Comparison of ENCODE assay signal across 22 cellular contexts in the genomic region with DNA sequence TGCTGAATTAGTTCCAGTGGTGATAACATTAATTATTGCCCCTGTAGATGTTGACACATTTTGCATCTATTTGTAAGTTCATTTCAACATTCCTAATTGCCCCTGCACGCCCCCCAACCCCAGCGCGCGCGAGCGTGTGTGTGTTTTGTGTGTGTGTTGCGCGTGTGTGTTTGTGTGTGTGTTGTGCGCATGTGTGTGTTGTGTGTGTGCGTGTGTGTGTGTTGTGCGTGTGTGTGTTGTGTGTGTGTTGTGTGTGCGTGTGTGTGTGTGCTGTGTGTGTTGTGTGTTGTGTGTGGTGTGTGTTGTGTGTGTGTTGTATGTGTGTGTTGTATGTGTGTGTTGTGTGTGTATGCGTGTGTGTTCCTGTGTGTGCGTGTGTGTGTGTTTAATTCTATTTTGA.
"Had no signal": no experiment of that assay in that cellular context is flagged by ENCODE, and none has a peak within 500 bp of the region (broad histone marks: within the 10 kb centered on the region; RNA-seq: fewer than 3 reads in every experiment).

No MANE protein-coding gene starts in this region.

- DNase-seq: activated CD4-positive, alpha-beta T cell treated with anti-CD3 and anti-CD28 coated beads for 36 hours; activated CD4-positive, CD25-positive, alpha-beta regulatory T cell; activated CD8-positive, alpha-beta memory T cell treated with anti-CD3 and anti-CD28 coated beads, Interleukin-2, amount 10 ng/mL, durations not matched to agents 7 days and 5 days; activated CD8-positive, alpha-beta T cell treated with anti-CD3 and anti-CD28 coated beads, Interleukin-2, amount 10 ng/mL, durations not matched to agents 7 days and 5 days; activated naive CD8-positive, alpha-beta T cell treated with anti-CD3 and anti-CD28 coated beads, Interleukin-2, amount 50 U/mL, for 24 hours; activated T-cell treated with anti-CD3 and anti-CD28 coated beads, Interleukin-2, amount 50 U/mL, for 48 hours; amygdala; effector CD8-positive, alpha-beta T cell; left ventricle myocardium superior; midbrain; naive thymus-derived CD4-positive, alpha-beta T cell; occipital lobe; right cardiac atrium; spleen; stimulated activated naive CD4-positive, alpha-beta T cell; uterus had no signal

- H3K9me3 ChIP-seq: spleen, tibial nerve, uterus had no signal

- H3K27ac ChIP-seq: spleen, tibial nerve, uterus had no signal

- FAIRE-seq: colon, endometrium, frontal cortex had no signal

- H3K27me3 ChIP-seq: spleen, tibial nerve, uterus had no signal

- H3K4me1 ChIP-seq: spleen, tibial nerve, uterus had no signal

- H3K4me3 Mint-ChIP-seq: activated CD4-positive, alpha-beta T cell treated with anti-CD3 and anti-CD28 coated beads for 36 hours; activated CD8-positive, alpha-beta memory T cell treated with anti-CD3 and anti-CD28 coated beads, Interleukin-2, amount 10 ng/mL, durations not matched to agents 7 days and 5 days; activated CD8-positive, alpha-beta T cell treated with anti-CD3 and anti-CD28 coated beads, Interleukin-2, amount 10 ng/mL, durations not matched to agents 7 days and 5 days; activated naive CD4-positive, alpha-beta T cell treated with anti-CD3 and anti-CD28 coated beads, Interleukin-2, amount 50 U/mL, for 24 hours; activated naive CD8-positive, alpha-beta T cell treated with anti-CD3 and anti-CD28 coated beads, Interleukin-2, amount 50 U/mL, for 24 hours; naive thymus-derived CD4-positive, alpha-beta T cell had no signal

- H3K36me3 ChIP-seq: spleen, tibial nerve, uterus had no signal

- H3K36me3 Mint-ChIP-seq: activated CD8-positive, alpha-beta memory T cell treated with anti-CD3 and anti-CD28 coated beads, Interleukin-2, amount 10 ng/mL, durations not matched to agents 7 days and 5 days; activated naive CD4-positive, alpha-beta T cell treated with anti-CD3 and anti-CD28 coated beads, Interleukin-2, amount 50 U/mL, for 24 hours; naive thymus-derived CD4-positive, alpha-beta T cell had no signal

- H3K27ac Mint-ChIP-seq: activated CD4-positive, alpha-beta T cell treated with anti-CD3 and anti-CD28 coated beads for 36 hours; activated CD8-positive, alpha-beta memory T cell treated with anti-CD3 and anti-CD28 coated beads, Interleukin-2, amount 10 ng/mL, durations not matched to agents 7 days and 5 days; activated CD8-positive, alpha-beta T cell treated with anti-CD3 and anti-CD28 coated beads, Interleukin-2, amount 10 ng/mL, durations not matched to agents 7 days and 5 days; activated naive CD4-positive, alpha-beta T cell treated with anti-CD3 and anti-CD28 coated beads, Interleukin-2, amount 50 U/mL, for 24 hours; activated naive CD8-positive, alpha-beta T cell treated with anti-CD3 and anti-CD28 coated beads, Interleukin-2, amount 50 U/mL, for 24 hours; activated T-helper 2 cell treated with anti-CD3 and anti-CD28 coated beads, Interferon-gamma antibody, Interleukin-2, Interleukin-4, amounts not matched to agents 10 μg/mL and 5 μg/mL and 100 μg/mL, durations not matched to agents 14 hours and 24 hours and 36 hours; naive thymus-derived CD4-positive, alpha-beta T cell had no signal

- H3K4me3 ChIP-seq: spleen, tibial nerve, uterus had no signal

- H3K27me3 Mint-ChIP-seq: activated naive CD4-positive, alpha-beta T cell treated with anti-CD3 and anti-CD28 coated beads, Interleukin-2, amount 50 U/mL, for 24 hours; activated naive CD8-positive, alpha-beta T cell treated with anti-CD3 and anti-CD28 coated beads, Interleukin-2, amount 50 U/mL, for 24 hours had no signal

- ATAC-seq: activated CD4-positive, alpha-beta T cell treated with anti-CD3 and anti-CD28 coated beads for 36 hours; activated CD8-positive, alpha-beta memory T cell treated with anti-CD3 and anti-CD28 coated beads, Interleukin-2, amount 10 ng/mL, durations not matched to agents 7 days and 5 days; activated CD8-positive, alpha-beta T cell treated with anti-CD3 and anti-CD28 coated beads, Interleukin-2, amount 10 ng/mL, durations not matched to agents 7 days and 5 days; activated naive CD8-positive, alpha-beta T cell treated with anti-CD3 and anti-CD28 coated beads, Interleukin-2, amount 50 U/mL, for 24 hours; left ventricle myocardium superior; naive thymus-derived CD4-positive, alpha-beta T cell; right cardiac atrium had no signal

- H3K9me3 Mint-ChIP-seq: activated naive CD4-positive, alpha-beta T cell treated with anti-CD3 and anti-CD28 coated beads, Interleukin-2, amount 50 U/mL, for 24 hours; activated naive CD8-positive, alpha-beta T cell treated with anti-CD3 and anti-CD28 coated beads, Interleukin-2, amount 50 U/mL, for 24 hours; activated T-helper 2 cell treated with anti-CD3 and anti-CD28 coated beads, Interferon-gamma antibody, Interleukin-2, Interleukin-4, amounts not matched to agents 10 μg/mL and 5 μg/mL and 100 μg/mL, durations not matched to agents 14 hours and 24 hours and 36 hours had no signal

- H3K4me1 Mint-ChIP-seq: activated CD4-positive, alpha-beta T cell treated with anti-CD3 and anti-CD28 coated beads for 36 hours; activated CD8-positive, alpha-beta memory T cell treated with anti-CD3 and anti-CD28 coated beads, Interleukin-2, amount 10 ng/mL, durations not matched to agents 7 days and 5 days; activated naive CD4-positive, alpha-beta T cell treated with anti-CD3 and anti-CD28 coated beads, Interleukin-2, amount 50 U/mL, for 24 hours; activated naive CD8-positive, alpha-beta T cell treated with anti-CD3 and anti-CD28 coated beads, Interleukin-2, amount 50 U/mL, for 24 hours; naive thymus-derived CD4-positive, alpha-beta T cell had no signal
